ENCODE assay signal across 17 cellular contexts in genomic region chr4:88761342-88761741, GRCh38.
"Had no signal": no experiment of that assay in that cellular context is flagged by ENCODE, and none has a peak within 500 bp of the region (broad histone marks: within the 10 kb centered on the region; RNA-seq: fewer than 3 reads in every experiment).

No MANE protein-coding gene starts in this region.

- H3K27me3 ChIP-seq: dorsolateral prefrontal cortex, spleen, tibial nerve had no signal

- H3K9me3 Mint-ChIP-seq: nephron; stimulated activated memory B cell treated with anti-CD40 and anti-IgM and Interleukin-4, amounts not matched to agents 10 μg/mL and 1 μg/mL and 100 μg/mL, for 72 hours; stimulated activated naive CD8-positive, alpha-beta T cell treated with anti-CD3 and anti-CD28 coated beads, Interleukin-15, Interleukin-2, amounts not matched to agents 100 ng/mL and 50 ng/mL, for 24 hours had no signal

- H3K4me1 ChIP-seq: spleen had no signal

- H3K4me1 Mint-ChIP-seq: stimulated activated memory B cell treated with anti-CD40 and anti-IgM and Interleukin-4, amounts not matched to agents 10 μg/mL and 1 μg/mL and 100 μg/mL, for 72 hours had no signal

- H3K4me3 ChIP-seq: dorsolateral prefrontal cortex, mucosa of descending colon, spleen, tibial nerve had no signal

- H3K36me3 Mint-ChIP-seq: stimulated activated memory B cell treated with anti-CD40 and anti-IgM and Interleukin-4, amounts not matched to agents 10 μg/mL and 1 μg/mL and 100 μg/mL, for 72 hours had no signal

- FAIRE-seq: frontal cortex had no signal

- H3K27ac Mint-ChIP-seq: nephron; stimulated activated memory B cell treated with anti-CD40 and anti-IgM and Interleukin-4, amounts not matched to agents 10 μg/mL and 1 μg/mL and 100 μg/mL, for 72 hours had no signal

- DNase-seq: cortex of kidney; dorsolateral prefrontal cortex; effector CD8-positive, alpha-beta T cell; mammary epithelial cell; mucosa of descending colon; spleen; stimulated activated CD4-positive, alpha-beta T cell treated with anti-CD3 and anti-CD28 coated beads, Interleukin-15, amount 100 ng/mL, for 24 hours; stimulated activated CD4-positive, alpha-beta T cell treated with anti-CD3 and anti-CD28 coated beads, Interleukin-1b, Interleukin-23, amount 100 ng/mL, for 48 hours; stimulated activated CD4-positive, alpha-beta T cell treated with anti-CD3 and anti-CD28 coated beads, Interleukin-4, amount 100 ng/mL, for 24 hours had no signal

- H3K27ac ChIP-seq: spleen, tibial nerve had no signal

- H3K9me3 ChIP-seq: mucosa of descending colon, spleen, tibial nerve had no signal

- ATAC-seq: esophagus mucosa, left lobe of liver, sciatic nerve had no signal

- H3K4me3 Mint-ChIP-seq: nephron; stimulated activated memory B cell treated with anti-CD40 and anti-IgM and Interleukin-4, amounts not matched to agents 10 μg/mL and 1 μg/mL and 100 μg/mL, for 72 hours; stimulated activated naive CD8-positive, alpha-beta T cell treated with anti-CD3 and anti-CD28 coated beads, Interleukin-15, Interleukin-2, amounts not matched to agents 100 ng/mL and 50 ng/mL, for 24 hours had no signal

- H3K27me3 Mint-ChIP-seq: stimulated activated naive CD8-positive, alpha-beta T cell treated with anti-CD3 and anti-CD28 coated beads, Interleukin-15, Interleukin-2, amounts not matched to agents 100 ng/mL and 50 ng/mL, for 24 hours had no signal
